Comparison of ENCODE assay signal across 8 cellular contexts in genomic region chr10:11036424-11037011, GRCh38. TPM values are rescaled to one million over a fixed set of nuclear protein-coding genes. Genes with fewer than 3 reads are reported as not detected.
DNase-seq lines count a peak whose midpoint lies in the region; ATAC-seq and TF ChIP-seq lines count a peak whose summit lies in the region.

No MANE protein-coding gene starts in this region.

- peak; percentile 38 for TF ChIP-seq CTCF in SK-N-SH (IDR thresholded peaks at IDR 0.05)
- peak; percentile 72 for TF ChIP-seq CTCF in left ventricle myocardium inferior (IDR thresholded peaks at IDR 0.05; ENCODE audit: borderline replicate concordance)
- TF ChIP-seq CTCF in thyroid gland (IDR thresholded peaks at IDR 0.05): peak in 5 of 6 experiments; percentile 26 to 63 (median 60)

- no peak overlapping the region for H3K27ac ChIP-seq in SK-N-SH (ENCODE audit: low read depth in 2 of 2, low read length in 1 of 2)
- peak overlapping the region; percentile 72 for H3K27ac ChIP-seq in left ventricle myocardium inferior (replicated peaks)
- no peak overlapping the region for H3K27ac ChIP-seq in thyroid gland
- no peak overlapping the region for H3K27ac ChIP-seq in effector memory CD4-positive, alpha-beta T cell (ENCODE audit: insufficient read depth, low read length, poor library complexity, severe bottlenecking)

- no peak overlapping the region for H3K4me2 ChIP-seq in SK-N-SH

- no peak overlapping the region for H2AFZ ChIP-seq in SK-N-SH (ENCODE audit: low read depth)

- no peaks in the 10 kb centered on the region for H3K9me2 ChIP-seq in SK-N-SH

- H3K4me3 Mint-ChIP-seq in activated T-cell treated with anti-CD3 and anti-CD28 coated beads, Interleukin-2, amount 50 U/mL, for 72 hours: no peak overlapping the region

- peaks cover 0 to 2% of the 10 kb centered on the region in 2 donors for H3K36me3 Mint-ChIP-seq in activated T-cell treated with anti-CD3 and anti-CD28 coated beads, Interleukin-2, amount 50 U/mL, for 72 hours (ENCODE audit: insufficient read depth in 2 of 2)

- no peak for ATAC-seq in SK-N-SH treated with all-trans-retinoic acid at 6 μM for 48 hours
- ATAC-seq in activated T-cell treated with anti-CD3 and anti-CD28 coated beads, Interleukin-2, amount 50 U/mL, for 72 hours (replicated peaks in 1 of 2): no peak

- POLR2A ChIA-PET in SK-N-SH (lab: Yijun Ruan, JAX): no interaction called here

- intact Hi-C loops in left ventricle myocardium inferior (cut with micrococcal nuclease) (no loop called here), thyroid gland (cut with DNase I) (no loop called here)

- no peaks in the 10 kb centered on the region for H3F3A ChIP-seq in SK-N-SH (replicated peaks; ENCODE audit: insufficient read depth)

- no peak for TF ChIP-seq EP300 in SK-N-SH (IDR thresholded peaks at IDR 0.05; ENCODE audit: borderline replicate concordance in 1 of 2, low read depth in 1 of 2, low read length in 1 of 2)

- H3K9me3 ChIP-seq in SK-N-SH (no peaks in the 10 kb centered on the region), left ventricle myocardium inferior (replicated peaks) (no peaks in the 10 kb centered on the region), thyroid gland (no peaks in the 10 kb centered on the region)
- no peaks in the 10 kb centered on the region for H3K9me3 ChIP-seq in effector memory CD4-positive, alpha-beta T cell (ENCODE audit: control insufficient read depth, low read length)

- TF ChIP-seq POLR2A in thyroid gland (IDR thresholded peaks at IDR 0.05): no peak

- peak; percentile 63 for TF ChIP-seq RAD21 in SK-N-SH (IDR thresholded peaks at IDR 0.05; ENCODE audit: low read length)

- H3K79me2 ChIP-seq in SK-N-SH (ENCODE audit: insufficient read depth): no peaks in the 10 kb centered on the region

- no peak overlapping the region for H3K27ac Mint-ChIP-seq in activated T-cell treated with anti-CD3 and anti-CD28 coated beads, Interleukin-2, amount 50 U/mL, for 72 hours

- CTCF ChIA-PET in SK-N-SH (lab: Yijun Ruan, JAX): interaction anchor here (0.6 to 3.5 kb wide), 12 partner anchors 10 to 1705 kb away, joined by 3 to 18 read pairs (median 4); no protein-coding TSS in a partner anchor

- 39% methylated on average over 5 of the region's 5 CpGs for WGBS in SK-N-SH (ENCODE audit: low lambda C conversion rate)
- 84 to 85% methylated on average over 5 of the region's 5 CpGs for WGBS in thyroid gland, 2 donors

- H3K9ac ChIP-seq in SK-N-SH: no peak overlapping the region

- no peaks in the 10 kb centered on the region for H3K9me3 Mint-ChIP-seq in activated T-cell treated with anti-CD3 and anti-CD28 coated beads, Interleukin-2, amount 50 U/mL, for 72 hours

- H3K27me3 ChIP-seq in SK-N-SH (ENCODE audit: insufficient read depth) (no peaks in the 10 kb centered on the region), left ventricle myocardium inferior (ENCODE audit: low read depth) (no peaks in the 10 kb centered on the region), thyroid gland (no peaks in the 10 kb centered on the region)
- peaks cover 2% of the 10 kb centered on the region for H3K27me3 ChIP-seq in effector memory CD4-positive, alpha-beta T cell (replicated peaks; ENCODE audit: control insufficient read depth, insufficient read depth, low read length, poor library complexity, severe bottlenecking)

- H3K36me3 ChIP-seq in SK-N-SH (replicated peaks in 1 of 2; ENCODE audit: control insufficient read depth in 1 of 2, insufficient read depth in 2 of 2, low read length in 1 of 2) (no peaks in the 10 kb centered on the region), left ventricle myocardium inferior (no peaks in the 10 kb centered on the region), thyroid gland (no peaks in the 10 kb centered on the region)
- H3K36me3 ChIP-seq in effector memory CD4-positive, alpha-beta T cell (ENCODE audit: control insufficient read depth, insufficient read depth, low read length): no peaks in the 10 kb centered on the region

- DNase-seq in SK-N-SH: peak; percentile 55
- peak; percentile 35 for DNase-seq in SK-N-DZ (ENCODE audit: low spot score)
- DNase-seq in left ventricle myocardium inferior: no peak
- DNase-seq in thyroid gland: peak; percentile 54 to 56
- DNase-seq in effector memory CD4-positive, alpha-beta T cell: no peak
- DNase-seq in activated T-cell treated with anti-CD3 and anti-CD28 coated beads, Interleukin-2, amount 50 U/mL, for 72 hours: no peak
- no peak for DNase-seq in HPDE6-E6E7 (ENCODE audit: extremely low spot score)

- H3K27me3 Mint-ChIP-seq in activated T-cell treated with anti-CD3 and anti-CD28 coated beads, Interleukin-2, amount 50 U/mL, for 72 hours (ENCODE audit: low read depth): peaks cover 29% of the 10 kb centered on the region

- H4K20me1 ChIP-seq in SK-N-SH (ENCODE audit: insufficient read depth): no peaks in the 10 kb centered on the region

- H3K4me1 ChIP-seq in SK-N-SH (ENCODE audit: control insufficient read depth in 1 of 2, insufficient read depth in 2 of 2, low read depth in 1 of 2, low read length in 1 of 2) (no peaks in the 10 kb centered on the region), left ventricle myocardium inferior (peaks cover 73% of the 10 kb centered on the region), thyroid gland (no peaks in the 10 kb centered on the region)
- peaks cover 2% of the 10 kb centered on the region for H3K4me1 ChIP-seq in effector memory CD4-positive, alpha-beta T cell (ENCODE audit: control insufficient read depth, insufficient read depth, low read length, poor library complexity, severe bottlenecking)

- peak overlapping the region in 1 of 2 experiments; percentile 24; a peak in 1 of 4 replicates for H3K4me3 ChIP-seq in SK-N-SH (ENCODE audit: low read depth in 2 of 2, low read length in 1 of 2)
- H3K4me3 ChIP-seq in left ventricle myocardium inferior: no peak overlapping the region
- no peak overlapping the region for H3K4me3 ChIP-seq in thyroid gland (replicated peaks in 1 of 3)
- H3K4me3 ChIP-seq in effector memory CD4-positive, alpha-beta T cell (ENCODE audit: insufficient read depth, low read depth, low read length, poor library complexity, severe bottlenecking): no peak overlapping the region

- no peaks in the 10 kb centered on the region for H3K4me1 Mint-ChIP-seq in activated T-cell treated with anti-CD3 and anti-CD28 coated beads, Interleukin-2, amount 50 U/mL, for 72 hours (ENCODE audit: low read depth)

TF ChIP-seq in SK-N-SH, 30 proteins besides CTCF, POLR2A, EP300 and RAD21:
- TF ChIP-seq GATA2 (CRISPR knock-in tag; IDR thresholded peaks at IDR 0.05): 0 out of 2 replicates have a peak, but pooled peaks have one; percentile 15
- TF ChIP-seq SMC3 (IDR thresholded peaks at IDR 0.05; ENCODE audit: low read depth, low read length): peak; percentile 34; the same call in 1 of the 2 replicates
- TF ChIP-seq NRF1 (IDR thresholded peaks at IDR 0.05; ENCODE audit: low read depth, low read length): no peak

TF ChIP-seq in SK-N-SH treated with all-trans-retinoic acid at 6 μM for 48 hours, 23 proteins besides CTCF, POLR2A, EP300 and RAD21:
- TF ChIP-seq RARB (CRISPR knock-in tag; IDR thresholded peaks at IDR 0.05) (no peak), TOX (CRISPR knock-in tag; IDR thresholded peaks at IDR 0.05; ENCODE audit: borderline replicate concordance) (no peak), TSHZ2 (CRISPR knock-in tag; IDR thresholded peaks at IDR 0.05) (no peak), PPARA (CRISPR knock-in tag; IDR thresholded peaks at IDR 0.05; ENCODE audit: borderline replicate concordance) (no peak), ZNF8 (CRISPR knock-in tag; IDR thresholded peaks at IDR 0.05) (no peak), ZC3H10 (CRISPR knock-in tag; IDR thresholded peaks at IDR 0.05) (no peak)

RNA-seq across cellular contexts. Expression of gene CELF2, which starts 18.8 kb away (rescaled TPM):
- 0.03 and 0.08 TPM in 2 replicates for polyA plus RNA-seq in SK-N-SH (2012; rRNA removed)
- polyA plus RNA-seq in SK-N-SH (2012; cell fraction: cytosol; rRNA removed): 0.06 and 0.09 TPM in 2 replicates
- polyA plus RNA-seq in SK-N-SH (2012; cell fraction: nucleus; rRNA removed): 0.01 and 0.07 TPM in 2 replicates
- 0.02 and 0.39 TPM in 2 replicates for polyA plus RNA-seq in SK-N-DZ (2014; cell fraction: cytosol; rRNA removed)
- polyA plus RNA-seq in SK-N-DZ (2014; cell fraction: nucleus; rRNA removed): 0.40 and 0.59 TPM in 2 replicates
- total RNA-seq in left ventricle myocardium inferior: 74.9 TPM
- total RNA-seq in thyroid gland: 10 to 100 TPM; 28.7 to 55.4 (median 35.0) TPM
- total RNA-seq in activated T-cell treated with anti-CD3 and anti-CD28 coated beads, Interleukin-2, amount 50 U/mL, for 72 hours: 100 to 1,000 TPM; 116 to 124 TPM

Comparison
In these comparisons a context has a peak if more than half of its experiments do, and no peak if none do; other contexts are left out.
1. DNase-seq: peak in SK-N-SH (single experiment), SK-N-DZ (single experiment) and thyroid gland (2 of 2); none in left ventricle myocardium inferior (single experiment), effector memory CD4-positive, alpha-beta T cell (0 of 3), activated T-cell treated with anti-CD3 and anti-CD28 coated beads, Interleukin-2, amount 50 U/mL, for 72 hours (0 of 2) and HPDE6-E6E7 (single experiment).
2. Peak in every context shown above with its lines, with median percentiles within 50 percentile points of each other: CTCF ChIP-seq.